ENCODE assay signal across 16 cellular contexts in the genomic region with DNA sequence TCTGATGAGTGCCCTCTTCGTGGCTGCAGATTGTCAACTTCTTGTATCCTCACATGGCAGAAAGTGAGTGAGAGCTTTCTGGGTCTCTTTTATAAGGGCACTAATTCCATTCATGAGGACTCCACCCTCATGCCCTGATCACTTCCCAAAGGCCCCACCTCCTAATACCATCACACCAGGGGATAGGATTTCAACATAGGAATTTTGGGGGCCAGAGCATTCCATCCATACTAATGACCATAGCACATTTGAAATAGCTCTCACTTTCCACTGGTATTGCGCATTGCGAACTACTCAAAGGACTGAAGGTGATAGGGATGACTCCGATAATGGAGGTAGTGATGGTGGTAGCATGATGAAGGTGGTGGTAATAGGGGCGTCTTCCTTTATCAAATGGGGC.
"Had no signal": no experiment of that assay in that cellular context is flagged by ENCODE, and none has a peak within 500 bp of the region (broad histone marks: within the 10 kb centered on the region; RNA-seq: fewer than 3 reads in every experiment).

No MANE protein-coding gene starts in this region.

- H3K9me3 ChIP-seq: esophagus squamous epithelium, gastroesophageal sphincter, lower lobe of right lung, psoas muscle, right lobe of liver, tibial nerve had no signal

- H3K4me3 ChIP-seq: esophagus squamous epithelium, gastroesophageal sphincter, left ventricle myocardium inferior, lower lobe of right lung, psoas muscle, right lobe of liver, tibial nerve had no signal

- DNase-seq: esophagus squamous epithelium; foreskin fibroblast; kidney; left cardiac atrium; left ventricle myocardium inferior; lower lobe of right lung; naive B cell; nephron progenitor cell; psoas muscle; retina; right lobe of liver; stimulated activated CD4-positive, alpha-beta T cell treated with anti-CD3 and anti-CD28 coated beads, Interleukin-4, amount 100 ng/mL, for 1 hour; stimulated activated CD8-positive, alpha-beta memory T cell treated with anti-CD3 and anti-CD28 coated beads, Interleukin-4, amount 100 ng/mL, for 48 hours had no signal

- H3K36me3 ChIP-seq: esophagus squamous epithelium, gastroesophageal sphincter, left ventricle myocardium inferior, lower lobe of right lung, right lobe of liver, tibial nerve had no signal

- H3K27ac ChIP-seq: esophagus squamous epithelium, gastroesophageal sphincter, left ventricle myocardium inferior, lower lobe of right lung, psoas muscle, right lobe of liver, tibial nerve had no signal

- H3K27me3 ChIP-seq: esophagus squamous epithelium, gastroesophageal sphincter, right lobe of liver, tibial nerve had no signal

- ATAC-seq: gastroesophageal sphincter; left cardiac atrium; lower lobe of right lung; psoas muscle; right lobe of liver; stimulated activated effector memory CD8-positive, alpha-beta T cell treated with anti-CD3 and anti-CD28 coated beads, Interleukin-12 subunit alpha, Interleukin-12 subunit beta, amount 100 ng/mL, for 72 hours had no signal

- H3K4me1 ChIP-seq: psoas muscle, right lobe of liver had no signal
